ENCODE assay signal across 8 cellular contexts in the genomic region with DNA sequence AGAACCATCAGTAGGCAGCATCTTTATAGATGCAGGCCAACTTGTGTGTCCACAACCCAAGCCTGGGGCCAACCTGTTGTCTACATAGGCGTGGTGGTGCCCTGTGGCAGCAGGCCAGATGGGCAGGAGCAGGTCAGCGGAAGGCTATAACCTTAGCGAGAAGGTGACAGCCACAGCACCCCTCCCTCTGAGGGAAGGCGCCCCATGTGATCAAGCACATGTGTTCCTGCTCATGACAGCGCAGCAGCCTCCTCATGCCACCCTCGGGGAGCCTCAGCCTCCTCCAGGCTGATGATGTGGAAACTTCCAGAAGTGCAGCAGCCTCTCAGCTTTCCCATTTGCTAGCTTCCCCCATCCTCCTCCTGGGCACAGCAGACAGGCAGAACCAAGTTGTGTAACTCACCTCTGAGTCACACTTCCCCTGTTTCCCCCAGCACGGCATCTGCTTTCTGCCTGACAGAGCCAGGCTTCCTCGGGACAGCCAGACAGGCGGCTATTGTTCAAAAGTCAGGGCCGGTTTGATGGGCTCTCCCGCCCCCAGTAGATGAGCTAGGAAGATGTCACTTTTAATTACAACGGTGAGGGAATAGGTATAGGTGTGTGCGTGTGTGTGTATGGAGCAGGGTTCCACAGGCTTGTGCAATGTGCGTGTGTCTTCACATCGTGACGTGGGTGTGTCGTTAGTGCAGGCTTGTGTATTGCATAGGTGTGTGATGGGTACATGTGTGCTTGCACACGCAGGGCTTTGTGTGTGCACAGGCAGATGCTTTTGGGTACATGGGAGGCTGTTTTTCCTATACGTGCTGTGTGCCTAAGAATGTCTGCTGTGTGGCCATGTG.
A peak's percentile ranks its signal among the peaks of the same experiment; 100 is the strongest.
DNase-seq lines count a peak whose midpoint lies in the region; ATAC-seq, FAIRE-seq and TF ChIP-seq lines count a peak whose summit lies in the region.

No MANE protein-coding gene starts in this region.

- no peak overlapping the region for H3K4me3 Mint-ChIP-seq in effector memory CD8-positive, alpha-beta T cell
- peak overlapping the region in 1 of 2 donors; percentile 14 for H3K4me3 Mint-ChIP-seq in stimulated activated naive CD8-positive, alpha-beta T cell treated with anti-CD3 and anti-CD28 coated beads, Interleukin-15, amount 100 ng/mL, for 72 hours
- no peak overlapping the region for H3K4me3 Mint-ChIP-seq in activated T-helper 2 cell treated with anti-CD3 and anti-CD28 coated beads, Interferon-gamma antibody, Interleukin-2, Interleukin-4, amounts not matched to agents 10 μg/mL and 5 μg/mL and 100 μg/mL, durations not matched to agents 14 hours and 24 hours and 36 hours (ENCODE audit: low read depth)

- peak overlapping the region in 1 of 2 donors; percentile 28 for H3K27ac ChIP-seq in lung (ENCODE audit: low read depth in 1 of 2, low read length in 1 of 2)

- peak; percentile 33 for DNase-seq in GM10248 (ENCODE audit: extremely low spot score)
- peak; percentile 96 for DNase-seq in RCC 7860 (ENCODE audit: low spot score)
- no peak for DNase-seq in effector memory CD8-positive, alpha-beta T cell
- peak; percentile 81 for DNase-seq in lung (ENCODE audit: low spot score)
- DNase-seq in stimulated activated naive CD8-positive, alpha-beta T cell treated with anti-CD3 and anti-CD28 coated beads, Interleukin-15, amount 100 ng/mL, for 72 hours: peak in 1 of 2 donors; percentile 16
- no peak for DNase-seq in activated T-helper 2 cell treated with anti-CD3 and anti-CD28 coated beads, Interferon-gamma antibody, Interleukin-2, Interleukin-4, amounts not matched to agents 10 μg/mL and 5 μg/mL and 100 μg/mL, durations not matched to agents 14 hours and 24 hours and 36 hours (ENCODE audit: low spot score)

- no peaks in the 10 kb centered on the region for H3K9me3 Mint-ChIP-seq in effector memory CD8-positive, alpha-beta T cell
- H3K9me3 Mint-ChIP-seq in stimulated activated naive CD8-positive, alpha-beta T cell treated with anti-CD3 and anti-CD28 coated beads, Interleukin-15, amount 100 ng/mL, for 72 hours: no peaks in the 10 kb centered on the region
- no peaks in the 10 kb centered on the region for H3K9me3 Mint-ChIP-seq in activated T-helper 2 cell treated with anti-CD3 and anti-CD28 coated beads, Interferon-gamma antibody, Interleukin-2, Interleukin-4, amounts not matched to agents 10 μg/mL and 5 μg/mL and 100 μg/mL, durations not matched to agents 14 hours and 24 hours and 36 hours

- no peaks in the 10 kb centered on the region for H3K9me3 ChIP-seq in lung (ENCODE audit: control insufficient read depth in 2 of 2, insufficient read depth in 1 of 2, low read length in 1 of 2)

- CTCF ChIA-PET in GM10248 (lab: Yijun Ruan, JAX): interaction anchor here (1.1 to 1.7 kb wide), 2 partner anchors 14 kb away, joined by 3 read pairs; no protein-coding TSS in a partner anchor

- peak; percentile 94 for FAIRE-seq in RCC 7860 (lab: Jason Lieb, UNC)

- H3K4me3 ChIP-seq in lung: no peak overlapping the region

- peaks cover 24 to 60% of the 10 kb centered on the region in 2 donors for H3K27me3 Mint-ChIP-seq in effector memory CD8-positive, alpha-beta T cell
- peaks cover 28% of the 10 kb centered on the region for H3K27me3 Mint-ChIP-seq in stimulated activated naive CD8-positive, alpha-beta T cell treated with anti-CD3 and anti-CD28 coated beads, Interleukin-15, amount 100 ng/mL, for 72 hours
- peaks cover 8% of the 10 kb centered on the region for H3K27me3 Mint-ChIP-seq in activated T-helper 2 cell treated with anti-CD3 and anti-CD28 coated beads, Interferon-gamma antibody, Interleukin-2, Interleukin-4, amounts not matched to agents 10 μg/mL and 5 μg/mL and 100 μg/mL, durations not matched to agents 14 hours and 24 hours and 36 hours (ENCODE audit: low read depth)

- H3K4me1 Mint-ChIP-seq in effector memory CD8-positive, alpha-beta T cell (ENCODE audit: low read depth in 2 of 2): no peaks in the 10 kb centered on the region
- H3K4me1 Mint-ChIP-seq in stimulated activated naive CD8-positive, alpha-beta T cell treated with anti-CD3 and anti-CD28 coated beads, Interleukin-15, amount 100 ng/mL, for 72 hours: peaks cover 13% of the 10 kb centered on the region
- H3K4me1 Mint-ChIP-seq in activated T-helper 2 cell treated with anti-CD3 and anti-CD28 coated beads, Interferon-gamma antibody, Interleukin-2, Interleukin-4, amounts not matched to agents 10 μg/mL and 5 μg/mL and 100 μg/mL, durations not matched to agents 14 hours and 24 hours and 36 hours (ENCODE audit: low read depth): peaks cover 3% of the 10 kb centered on the region

- H3K27me3 ChIP-seq in lung (ENCODE audit: control insufficient read depth, insufficient read depth): no peaks in the 10 kb centered on the region

- no peak overlapping the region for H3K27ac Mint-ChIP-seq in effector memory CD8-positive, alpha-beta T cell
- peak overlapping the region in 1 of 2 donors; percentile 22 for H3K27ac Mint-ChIP-seq in stimulated activated naive CD8-positive, alpha-beta T cell treated with anti-CD3 and anti-CD28 coated beads, Interleukin-15, amount 100 ng/mL, for 72 hours
- no peak overlapping the region for H3K27ac Mint-ChIP-seq in activated T-helper 2 cell treated with anti-CD3 and anti-CD28 coated beads, Interferon-gamma antibody, Interleukin-2, Interleukin-4, amounts not matched to agents 10 μg/mL and 5 μg/mL and 100 μg/mL, durations not matched to agents 14 hours and 24 hours and 36 hours

- 35 to 49% methylated on average over 19 of the region's 19 CpGs for whole genome bisulfite sequencing in lung, 2 donors

- no peaks in the 10 kb centered on the region for H3K36me3 ChIP-seq in lung (ENCODE audit: control insufficient read depth in 2 of 2, insufficient read depth in 2 of 2, low read length in 2 of 2)

- TF ChIP-seq CTCF in GM10248 (IDR thresholded peaks at IDR 0.05; ENCODE audit: control extremely low read depth, extremely low read depth, low read depth, missing control alignments): no peak
- TF ChIP-seq CTCF in lung (IDR thresholded peaks at IDR 0.05; ENCODE audit: control extremely low read depth, extremely low read depth): no peak

- H3K36me3 Mint-ChIP-seq in effector memory CD8-positive, alpha-beta T cell (ENCODE audit: insufficient read depth): no peaks in the 10 kb centered on the region
- no peaks in the 10 kb centered on the region for H3K36me3 Mint-ChIP-seq in activated T-helper 2 cell treated with anti-CD3 and anti-CD28 coated beads, Interferon-gamma antibody, Interleukin-2, Interleukin-4, amounts not matched to agents 10 μg/mL and 5 μg/mL and 100 μg/mL, durations not matched to agents 14 hours and 24 hours and 36 hours (ENCODE audit: low read depth)

- intact Hi-C loops in activated T-helper 2 cell treated with anti-CD3 and anti-CD28 coated beads, Interferon-gamma antibody, Interleukin-2, Interleukin-4, amounts not matched to agents 10 μg/mL and 5 μg/mL and 100 μg/mL, durations not matched to agents 14 hours and 24 hours and 36 hours (cut with micrococcal nuclease): no loop called here

- H3K4me1 ChIP-seq in lung (ENCODE audit: control insufficient read depth in 2 of 2, insufficient read depth in 2 of 2, low read length in 2 of 2): peaks cover 0 to 4% of the 10 kb centered on the region in 2 donors

- peak; percentile 24 for ATAC-seq in effector memory CD8-positive, alpha-beta T cell (replicated peaks)
- peak; percentile 88 for ATAC-seq in lung (ENCODE audit: insufficient read depth, low FRiP score)
- ATAC-seq in stimulated activated naive CD8-positive, alpha-beta T cell treated with anti-CD3 and anti-CD28 coated beads, Interleukin-15, amount 100 ng/mL, for 72 hours: peak; percentile 49
- ATAC-seq in GM18511 (IDR thresholded peaks at IDR 0.05; ENCODE audit: unreplicated experiment): no peak
- no peak for ATAC-seq in HG03045 (IDR thresholded peaks at IDR 0.05; ENCODE audit: unreplicated experiment)

- POLR2A ChIA-PET in GM10248 (lab: Yijun Ruan, JAX): no interaction called here

Comparison
In these comparisons a context has a peak if more than half of its experiments do, and no peak if none do; other contexts are left out.
1. DNase-seq: peak in GM10248 (single experiment), RCC 7860 (single experiment) and lung (single experiment); none in effector memory CD8-positive, alpha-beta T cell (0 of 3) and activated T-helper 2 cell treated with anti-CD3 and anti-CD28 coated beads, Interferon-gamma antibody, Interleukin-2, Interleukin-4, amounts not matched to agents 10 μg/mL and 5 μg/mL and 100 μg/mL, durations not matched to agents 14 hours and 24 hours and 36 hours (single experiment).
2. ATAC-seq: peak in effector memory CD8-positive, alpha-beta T cell (single experiment), lung (single experiment) and stimulated activated naive CD8-positive, alpha-beta T cell treated with anti-CD3 and anti-CD28 coated beads, Interleukin-15, amount 100 ng/mL, for 72 hours (single experiment); none in GM18511 (single experiment) and HG03045 (single experiment).